ENCODE assay signal across 1 cellular context in genomic region chr17:81420769-81421462, GRCh38.
TF ChIP-seq lines count a peak whose summit lies in the region.

No MANE protein-coding gene starts in this region.

TF ChIP-seq in HepG2, 621 proteins besides CTCF, POLR2A, EP300 and RAD21 (continued from another document):
- TF ChIP-seq, protein P1, sequence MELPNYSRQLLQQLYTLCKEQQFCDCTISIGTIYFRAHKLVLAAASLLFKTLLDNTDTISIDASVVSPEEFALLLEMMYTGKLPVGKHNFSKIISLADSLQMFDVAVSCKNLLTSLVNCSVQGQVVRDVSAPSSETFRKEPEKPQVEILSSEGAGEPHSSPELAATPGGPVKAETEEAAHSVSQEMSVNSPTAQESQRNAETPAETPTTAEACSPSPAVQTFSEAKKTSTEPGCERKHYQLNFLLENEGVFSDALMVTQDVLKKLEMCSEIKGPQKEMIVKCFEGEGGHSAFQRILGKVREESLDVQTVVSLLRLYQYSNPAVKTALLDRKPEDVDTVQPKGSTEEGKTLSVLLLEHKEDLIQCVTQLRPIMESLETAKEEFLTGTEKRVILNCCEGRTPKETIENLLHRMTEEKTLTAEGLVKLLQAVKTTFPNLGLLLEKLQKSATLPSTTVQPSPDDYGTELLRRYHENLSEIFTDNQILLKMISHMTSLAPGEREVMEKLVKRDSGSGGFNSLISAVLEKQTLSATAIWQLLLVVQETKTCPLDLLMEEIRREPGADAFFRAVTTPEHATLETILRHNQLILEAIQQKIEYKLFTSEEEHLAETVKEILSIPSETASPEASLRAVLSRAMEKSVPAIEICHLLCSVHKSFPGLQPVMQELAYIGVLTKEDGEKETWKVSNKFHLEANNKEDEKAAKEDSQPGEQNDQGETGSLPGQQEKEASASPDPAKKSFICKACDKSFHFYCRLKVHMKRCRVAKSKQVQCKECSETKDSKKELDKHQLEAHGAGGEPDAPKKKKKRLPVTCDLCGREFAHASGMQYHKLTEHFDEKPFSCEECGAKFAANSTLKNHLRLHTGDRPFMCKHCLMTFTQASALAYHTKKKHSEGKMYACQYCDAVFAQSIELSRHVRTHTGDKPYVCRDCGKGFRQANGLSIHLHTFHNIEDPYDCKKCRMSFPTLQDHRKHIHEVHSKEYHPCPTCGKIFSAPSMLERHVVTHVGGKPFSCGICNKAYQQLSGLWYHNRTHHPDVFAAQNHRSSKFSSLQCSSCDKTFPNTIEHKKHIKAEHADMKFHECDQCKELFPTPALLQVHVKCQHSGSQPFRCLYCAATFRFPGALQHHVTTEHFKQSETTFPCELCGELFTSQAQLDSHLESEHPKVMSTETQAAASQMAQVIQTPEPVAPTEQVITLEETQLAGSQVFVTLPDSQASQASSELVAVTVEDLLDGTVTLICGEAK (IDR thresholded peaks at IDR 0.05), result no peak
- TF ChIP-seq, protein P1 (CRISPR knock-in tag; IDR thresholded peaks at IDR 0.05), result no peak
